31 cellular contexts compared by ENCODE assay signal in the genomic region with DNA sequence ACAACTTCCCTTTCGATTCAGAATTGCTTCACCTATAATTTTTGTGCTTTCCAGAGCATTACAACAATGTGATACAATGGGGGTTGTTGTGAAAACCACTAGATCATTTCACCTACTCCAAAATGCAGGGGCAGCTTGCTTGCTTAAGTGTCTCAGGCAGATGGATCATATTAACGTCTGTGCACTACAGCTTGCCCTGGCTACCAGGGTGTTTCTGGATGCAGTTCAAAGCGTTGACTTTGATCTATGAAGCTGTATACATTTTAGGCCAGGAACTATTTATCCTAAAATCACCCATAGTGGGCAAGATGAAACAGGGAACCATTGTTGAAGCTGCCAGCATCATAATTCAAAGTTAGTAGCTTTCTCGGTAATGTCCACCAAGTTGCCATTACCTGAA.
A peak's percentile ranks its signal among the peaks of the same experiment; 100 is the strongest.
DNase-seq lines count a peak whose midpoint lies in the region; ATAC-seq and TF ChIP-seq lines count a peak whose summit lies in the region.
"Had no signal": no experiment of that assay in that cellular context is flagged by ENCODE, and none has a peak within 500 bp of the region (broad histone marks: within the 10 kb centered on the region; RNA-seq: fewer than 3 reads in every experiment).

No MANE protein-coding gene starts in this region.

- H3K4me1 ChIP-seq in adipocyte (ENCODE audit: control insufficient read depth, insufficient read depth, low read length) (peaks cover 6% of the 10 kb centered on the region), thyroid gland (peaks cover 0 to 6% of the 10 kb centered on the region in 2 donors)
- H3K4me1 ChIP-seq: A549, left ventricle myocardium inferior, right atrium auricular region, suprapubic skin had no signal

- 62 to 67% methylated on average over 4 of the region's 4 CpGs for WGBS in thyroid gland, 2 donors

- H3K36me3 ChIP-seq in adipocyte (ENCODE audit: control insufficient read depth, insufficient read depth, low read length, severe bottlenecking) (no peaks in the 10 kb centered on the region), thyroid gland (no peaks in the 10 kb centered on the region), MG63 (no peaks in the 10 kb centered on the region)
- H3K36me3 ChIP-seq: left ventricle myocardium inferior, right atrium auricular region, suprapubic skin, WERI-Rb-1 had no signal

- H3K4me3 ChIP-seq in adipocyte (ENCODE audit: low read length) (no peak overlapping the region), thyroid gland (replicated peaks in 1 of 3) (no peak overlapping the region), MG63 (no peak overlapping the region)
- H3K4me3 ChIP-seq: A549, left ventricle myocardium inferior, right atrium auricular region, suprapubic skin had no signal

- intact Hi-C loops in thyroid gland (cut with DNase I): no loop called here

- no peaks in the 10 kb centered on the region for H3K9me3 ChIP-seq in adipocyte (ENCODE audit: control insufficient read depth, low read length)
- H3K9me3 ChIP-seq in thyroid gland: no peaks in the 10 kb centered on the region
- H3K9me3 ChIP-seq in MG63: no peaks in the 10 kb centered on the region
- H3K9me3 ChIP-seq: A549, left ventricle myocardium inferior, right atrium auricular region, suprapubic skin had no signal

- TF ChIP-seq CTCF in thyroid gland (IDR thresholded peaks at IDR 0.05): no peak

- ATAC-seq in GM18870 (IDR thresholded peaks at IDR 0.05; ENCODE audit: unreplicated experiment): no peak
- no peak for ATAC-seq in GM18498 (IDR thresholded peaks at IDR 0.05; ENCODE audit: unreplicated experiment)
- ATAC-seq: A549 had no signal

- no peak overlapping the region for H3K27ac ChIP-seq in thyroid gland
- H3K27ac ChIP-seq: A549, left ventricle myocardium inferior, right atrium auricular region, suprapubic skin, WERI-Rb-1 had no signal

- DNase-seq in NOMO-1 (lab: John Stamatoyannopoulos, UW; ENCODE audit: unreplicated experiment in 2 of 2) (peak; percentile 10 to 66), NOMO-1 treated with dmso at 0.1 percent for 144 hours (lab: John Stamatoyannopoulos, UW; ENCODE audit: unreplicated experiment) (no peak), NCI-H524 (lab: John Stamatoyannopoulos, UW) (peak; percentile 65 to 80), adipocyte (ENCODE audit: low read depth) (peak; percentile 30), thyroid gland (no peak), MG63 (no peak)
- DNase-seq: activated CD4-positive, alpha-beta T cell treated with anti-CD3 and anti-CD28 coated beads for 48 hours; activated CD8-positive, alpha-beta memory T cell treated with anti-CD3 and anti-CD28 coated beads for 24 hours; activated effector memory CD4-positive, alpha-beta T cell treated with Interleukin-2 at 50 U/mL for 16 hours; anterior cingulate cortex; Calu3; DMS79; effector CD8-positive, alpha-beta T cell; IMR-90; left ventricle myocardium inferior; mesendoderm; NCI-H1092; NCI-H2029; NCI-H345; NCI-H774; posterior cingulate gyrus; SHP77 treated with DMSO at 0.1 percent for 48 hours; small intestine; stimulated activated naive CD4-positive, alpha-beta T cell treated with Interleukin-2 at 50 U/mL for 16 hours; T1000; WERI-Rb-1 had no signal

- H3K9ac ChIP-seq in adipocyte (ENCODE audit: low read length): no peak overlapping the region

- H3K27me3 ChIP-seq in adipocyte (replicated peaks; ENCODE audit: control insufficient read depth, insufficient read depth, low read length): no peaks in the 10 kb centered on the region
- H3K27me3 ChIP-seq in thyroid gland: no peaks in the 10 kb centered on the region
- no peaks in the 10 kb centered on the region for H3K27me3 ChIP-seq in MG63
- H3K27me3 ChIP-seq: right atrium auricular region, suprapubic skin had no signal

- no peak for TF ChIP-seq POLR2A in thyroid gland (IDR thresholded peaks at IDR 0.05)

Comparison
In these comparisons a context has a peak if more than half of its experiments do, and no peak if none do; other contexts are left out.
1. DNase-seq: peak in NOMO-1 (2 of 2), NCI-H524 (2 of 2) and adipocyte (single experiment); none in NOMO-1 treated with dmso at 0.1 percent for 144 hours (single experiment), thyroid gland (0 of 2) and MG63 (single experiment).